In the genomic region with DNA sequence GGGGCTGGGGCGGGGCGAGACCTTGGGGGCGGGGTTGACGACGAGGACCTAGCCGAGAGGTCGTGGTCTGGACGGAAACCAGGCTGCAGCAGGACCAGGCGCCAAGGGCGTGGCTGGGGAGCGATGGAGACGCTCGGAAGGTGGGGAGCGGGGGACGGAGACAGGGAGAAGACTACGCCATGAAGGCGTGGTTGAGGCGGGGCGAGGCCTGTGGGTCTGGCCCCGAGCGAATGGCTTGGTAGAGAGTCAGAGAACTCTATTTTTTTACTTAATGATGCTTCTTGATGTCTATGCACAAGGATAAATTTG, we compare ENCODE assay signal across 8 cellular contexts. TPM values are rescaled to one million over a fixed set of nuclear protein-coding genes. Genes with fewer than 3 reads are reported as not detected.
DNase-seq lines count a peak whose midpoint lies in the region; ATAC-seq and TF ChIP-seq lines count a peak whose summit lies in the region.

No MANE protein-coding gene starts in this region.

- ATAC-seq in CD4-positive, CD25-positive, alpha-beta regulatory T cell (ENCODE audit: low read depth in 2 of 2): no peak
- ATAC-seq in HG03135 (IDR thresholded peaks at IDR 0.05; ENCODE audit: unreplicated experiment) (no peak), HG03520 (IDR thresholded peaks at IDR 0.05; ENCODE audit: unreplicated experiment) (no peak)

- H3K27ac ChIP-seq in CD4-positive, CD25-positive, alpha-beta regulatory T cell (ENCODE audit: insufficient read depth, low read length, poor library complexity, severe bottlenecking): peak overlapping the region; percentile 99
- peak overlapping the region; percentile 29; the same call in 1 of the 2 replicates for H3K27ac ChIP-seq in KMS-11
- H3K27ac ChIP-seq in caudate nucleus (ENCODE audit: low read depth, low read length): peak overlapping the region; percentile 93

- no peak for DNase-seq in CD4-positive, CD25-positive, alpha-beta regulatory T cell
- DNase-seq in caudate nucleus (lab: John Stamatoyannopoulos, UW): no peak
- no peak for DNase-seq in DMS 273 (lab: John Stamatoyannopoulos, UW; ENCODE audit: unreplicated experiment)
- no peak for DNase-seq in AG08396 (ENCODE audit: low spot score)

- no peak overlapping the region for H3K9ac ChIP-seq in KMS-11

- peak overlapping the region; percentile 67 for H3K4me2 ChIP-seq in KMS-11

- peak overlapping the region; percentile 66 for H3K4me3 ChIP-seq in CD4-positive, CD25-positive, alpha-beta regulatory T cell (ENCODE audit: low read depth, low read length)
- H3K4me3 ChIP-seq in KMS-11 (IDR thresholded peaks at IDR 0.05; ENCODE audit: insufficient read depth, low read depth, low read length): no peak overlapping the region

- H3K36me3 Mint-ChIP-seq in CD4-positive, CD25-positive, alpha-beta regulatory T cell: peaks cover 17% of the 10 kb centered on the region
- H3K36me3 Mint-ChIP-seq in nephron (ENCODE audit: low read depth): peaks cover 29% of the 10 kb centered on the region

- no peaks in the 10 kb centered on the region for H3K9me3 ChIP-seq in CD4-positive, CD25-positive, alpha-beta regulatory T cell (ENCODE audit: control insufficient read depth in 2 of 2, low read length in 2 of 2)

- H2AFZ ChIP-seq in KMS-11 (ENCODE audit: low read depth): peak overlapping the region; percentile 44

- no peaks in the 10 kb centered on the region for H3K27me3 ChIP-seq in CD4-positive, CD25-positive, alpha-beta regulatory T cell (ENCODE audit: control insufficient read depth, insufficient read depth, low read length)
- no peaks in the 10 kb centered on the region for H3K27me3 ChIP-seq in KMS-11 (ENCODE audit: insufficient read depth, low read depth)

- H3K9me3 Mint-ChIP-seq in CD4-positive, CD25-positive, alpha-beta regulatory T cell: peaks cover 0 to 2% (median 0%) of the 10 kb centered on the region in 7 donors
- peaks cover 9% of the 10 kb centered on the region for H3K9me3 Mint-ChIP-seq in nephron

- peak overlapping the region; percentile 91 to 95 (median 93) for H3K4me3 Mint-ChIP-seq in CD4-positive, CD25-positive, alpha-beta regulatory T cell
- H3K4me3 Mint-ChIP-seq in nephron: peak overlapping the region; percentile 95 to 97 (median 95)

- peaks cover 10 to 43% (median 20%) of the 10 kb centered on the region in 4 donors for H3K4me1 Mint-ChIP-seq in CD4-positive, CD25-positive, alpha-beta regulatory T cell
- peaks cover 30% of the 10 kb centered on the region for H3K4me1 Mint-ChIP-seq in nephron

- no peaks in the 10 kb centered on the region for H4K20me1 ChIP-seq in KMS-11 (ENCODE audit: insufficient read depth)

- H3K79me2 ChIP-seq in KMS-11 (ENCODE audit: insufficient read depth, low read depth): peaks cover 41% of the 10 kb centered on the region

- no peaks in the 10 kb centered on the region for H3K36me3 ChIP-seq in CD4-positive, CD25-positive, alpha-beta regulatory T cell (ENCODE audit: control insufficient read depth, insufficient read depth, low read length)
- peaks cover 7% of the 10 kb centered on the region; the same call in 1 of the 2 replicates for H3K36me3 ChIP-seq in KMS-11 (ENCODE audit: insufficient read depth)

- no peaks in the 10 kb centered on the region for H3K27me3 Mint-ChIP-seq in CD4-positive, CD25-positive, alpha-beta regulatory T cell
- no peaks in the 10 kb centered on the region for H3K27me3 Mint-ChIP-seq in nephron (ENCODE audit: low read depth)

- no peak for TF ChIP-seq CTCF in KMS-11 (conservative IDR thresholded peaks at IDR 0.05; ENCODE audit: low read depth, low read length)
- TF ChIP-seq CTCF in nephron (IDR thresholded peaks at IDR 0.05; ENCODE audit: unreplicated experiment in 3 of 3): no peak

- H3K27ac Mint-ChIP-seq in CD4-positive, CD25-positive, alpha-beta regulatory T cell: peak overlapping the region; percentile 90 to 95 (median 93)
- peak overlapping the region; percentile 79 to 96 (median 93) for H3K27ac Mint-ChIP-seq in nephron

- H3K4me1 ChIP-seq in CD4-positive, CD25-positive, alpha-beta regulatory T cell (ENCODE audit: control insufficient read depth, insufficient read depth, low read length, poor library complexity, severe bottlenecking): peaks cover 16% of the 10 kb centered on the region
- peaks cover 61% of the 10 kb centered on the region for H3K4me1 ChIP-seq in KMS-11 (ENCODE audit: low read depth, poor library complexity, severe bottlenecking)

RNA-seq across cellular contexts. Expression of a gene that starts 0.7 kb away (rescaled TPM):
- 34.8 TPM for total RNA-seq in CD4-positive, CD25-positive, alpha-beta regulatory T cell
- 10 to 100 TPM in 1 of 4 donors, 1 to 10 TPM in 3; 7.8 to 15.9 (median 9.5) TPM for polyA plus RNA-seq in CD4-positive, CD25-positive, alpha-beta regulatory T cell

RNA-seq across cellular contexts. Expression of a gene that starts 8.2 kb away (rescaled TPM):
- 234 TPM for total RNA-seq in CD4-positive, CD25-positive, alpha-beta regulatory T cell
- polyA plus RNA-seq in CD4-positive, CD25-positive, alpha-beta regulatory T cell: 100 to 1,000 TPM; 786 to 952 (median 832) TPM

RNA-seq across cellular contexts. Expression of a gene that starts 15.6 kb away (rescaled TPM):
- 72.0 TPM for total RNA-seq in CD4-positive, CD25-positive, alpha-beta regulatory T cell
- 100 to 1,000 TPM in 3 of 4 donors, 10 to 100 TPM in 1; 87.9 to 135 (median 113) TPM for polyA plus RNA-seq in CD4-positive, CD25-positive, alpha-beta regulatory T cell

RNA-seq across cellular contexts. Expression of a gene that starts 51.0 kb away (rescaled TPM):
- total RNA-seq in CD4-positive, CD25-positive, alpha-beta regulatory T cell: 8.4 TPM
- 1 to 10 TPM; 3.6 to 6.4 (median 3.9) TPM for polyA plus RNA-seq in CD4-positive, CD25-positive, alpha-beta regulatory T cell

Comparison
In these comparisons a context has a peak if more than half of its experiments do, and no peak if none do; other contexts are left out.
1. H3K27ac ChIP-seq: peak in every context shown above with its lines; median percentile 99 in CD4-positive, CD25-positive, alpha-beta regulatory T cell; 93 in caudate nucleus; 29 in KMS-11.